28 cellular contexts compared by ENCODE assay signal in the genomic region with DNA sequence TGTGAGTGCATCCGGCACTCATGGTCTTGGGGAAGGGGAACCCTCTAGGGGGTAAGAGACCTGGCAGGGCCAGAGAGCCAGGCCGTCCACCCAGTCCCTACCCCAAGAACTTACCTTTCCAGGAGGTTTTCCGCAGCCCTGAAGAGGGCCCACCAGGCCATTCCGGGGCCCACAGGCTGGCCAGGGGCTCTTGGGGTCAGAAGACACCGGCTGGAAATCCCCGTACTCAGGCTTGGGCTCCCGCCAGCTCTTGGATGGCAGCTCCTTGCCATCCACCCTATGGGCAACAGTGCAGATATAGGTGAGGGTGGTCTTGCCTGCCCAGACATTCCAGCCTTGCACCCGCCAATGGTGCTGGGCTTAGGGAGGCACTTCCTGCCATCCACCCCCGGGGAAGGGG.
"Had no signal": no experiment of that assay in that cellular context is flagged by ENCODE, and none has a peak within 500 bp of the region (broad histone marks: within the 10 kb centered on the region; RNA-seq: fewer than 3 reads in every experiment).

No MANE protein-coding gene starts in this region.

- H3K4me1 Mint-ChIP-seq: central memory CD8-positive, alpha-beta T cell; naive thymus-derived CD8-positive, alpha-beta T cell; stimulated activated effector memory CD8-positive, alpha-beta T cell treated with anti-CD3 and anti-CD28 coated beads, Interleukin-12 subunit alpha, Interleukin-12 subunit beta, amount 100 ng/mL, for 72 hours had no signal

- H3K4me2 ChIP-seq: hepatocyte, smooth muscle cell had no signal

- H3K9me3 Mint-ChIP-seq: central memory CD8-positive, alpha-beta T cell; dendritic cell treated with granulocyte-macrophage colony-stimulating factor and Interleukin-4, amounts not matched to agents 40 ng/mL and 50 ng/mL, for 4 days; naive thymus-derived CD8-positive, alpha-beta T cell; neural crest cell; stimulated activated effector memory CD8-positive, alpha-beta T cell treated with anti-CD3 and anti-CD28 coated beads, Interleukin-12 subunit alpha, Interleukin-12 subunit beta, amount 100 ng/mL, for 72 hours; type B pancreatic cell had no signal

- FAIRE-seq: endothelial cell of umbilical vein, islet of Langerhans, pancreas, urothelium cell line had no signal

- H3K27ac Mint-ChIP-seq: dendritic cell treated with granulocyte-macrophage colony-stimulating factor and Interleukin-4, amounts not matched to agents 40 ng/mL and 50 ng/mL, for 4 days; progenitor cell of endocrine pancreas; stimulated activated effector memory CD8-positive, alpha-beta T cell treated with anti-CD3 and anti-CD28 coated beads, Interleukin-12 subunit alpha, Interleukin-12 subunit beta, amount 100 ng/mL, for 72 hours; type B pancreatic cell had no signal

- DNase-seq: colonic mucosa; effector memory CD4-positive, alpha-beta T cell; foreskin keratinocyte; heart left ventricle; left ventricle myocardium superior; mesenchymal stem cell; naive thymus-derived CD8-positive, alpha-beta T cell; right lobe of liver; stimulated activated CD4-positive, alpha-beta T cell treated with anti-CD3 and anti-CD28 coated beads, Interleukin-2, amount 100 ng/mL, for 24 hours; stimulated activated CD4-positive, alpha-beta T cell treated with anti-CD3 and anti-CD28 coated beads, Interleukin-4, amount 100 ng/mL, for 24 hours; stimulated activated naive CD4-positive, alpha-beta T cell treated with Interleukin-2 at 50 U/mL for 16 hours; stomach; thyroid gland had no signal

- H3K36me3 Mint-ChIP-seq: stimulated activated effector memory CD8-positive, alpha-beta T cell treated with anti-CD3 and anti-CD28 coated beads, Interleukin-12 subunit alpha, Interleukin-12 subunit beta, amount 100 ng/mL, for 72 hours had no signal

- H3K4me1 ChIP-seq: colonic mucosa, esophagus muscularis mucosa, foreskin keratinocyte, gastroesophageal sphincter, heart left ventricle, pancreas, right lobe of liver, stomach, thyroid gland had no signal

- H3K4me3 Mint-ChIP-seq: central memory CD8-positive, alpha-beta T cell; dendritic cell treated with granulocyte-macrophage colony-stimulating factor and Interleukin-4, amounts not matched to agents 40 ng/mL and 50 ng/mL, for 4 days; naive thymus-derived CD8-positive, alpha-beta T cell; neural crest cell; stimulated activated effector memory CD8-positive, alpha-beta T cell treated with anti-CD3 and anti-CD28 coated beads, Interleukin-12 subunit alpha, Interleukin-12 subunit beta, amount 100 ng/mL, for 72 hours; type B pancreatic cell had no signal

- H3K27ac ChIP-seq: colonic mucosa, esophagus muscularis mucosa, foreskin keratinocyte, gastroesophageal sphincter, heart left ventricle, hepatocyte, pancreas, right lobe of liver, stomach, thyroid gland had no signal

- ATAC-seq: foreskin keratinocyte; gastroesophageal sphincter; heart left ventricle; left ventricle myocardium superior; naive thymus-derived CD8-positive, alpha-beta T cell; pancreas; right lobe of liver; stimulated activated effector memory CD8-positive, alpha-beta T cell treated with anti-CD3 and anti-CD28 coated beads, Interleukin-12 subunit alpha, Interleukin-12 subunit beta, amount 100 ng/mL, for 72 hours had no signal

- H3K27me3 ChIP-seq: colonic mucosa, esophagus muscularis mucosa, foreskin keratinocyte, gastroesophageal sphincter, heart left ventricle, hepatocyte, neutrophil, pancreas, right lobe of liver, stomach, thyroid gland had no signal

- H3K27me3 Mint-ChIP-seq: central memory CD8-positive, alpha-beta T cell; dendritic cell treated with granulocyte-macrophage colony-stimulating factor and Interleukin-4, amounts not matched to agents 40 ng/mL and 50 ng/mL, for 4 days; naive thymus-derived CD8-positive, alpha-beta T cell; progenitor cell of endocrine pancreas; type B pancreatic cell had no signal

- H2AFZ ChIP-seq: hepatocyte had no signal

- H3K36me3 ChIP-seq: colonic mucosa, pancreas had no signal

- H3K79me2 ChIP-seq: hepatocyte had no signal

- H3K4me3 ChIP-seq: colonic mucosa, esophagus muscularis mucosa, gastroesophageal sphincter, heart left ventricle, hepatocyte, pancreas, right lobe of liver, smooth muscle cell, stomach, thyroid gland had no signal

- H3K9me3 ChIP-seq: colonic mucosa, esophagus muscularis mucosa, gastroesophageal sphincter, heart left ventricle, neutrophil, pancreas, right lobe of liver, stomach, thyroid gland had no signal
